In the genomic region with DNA sequence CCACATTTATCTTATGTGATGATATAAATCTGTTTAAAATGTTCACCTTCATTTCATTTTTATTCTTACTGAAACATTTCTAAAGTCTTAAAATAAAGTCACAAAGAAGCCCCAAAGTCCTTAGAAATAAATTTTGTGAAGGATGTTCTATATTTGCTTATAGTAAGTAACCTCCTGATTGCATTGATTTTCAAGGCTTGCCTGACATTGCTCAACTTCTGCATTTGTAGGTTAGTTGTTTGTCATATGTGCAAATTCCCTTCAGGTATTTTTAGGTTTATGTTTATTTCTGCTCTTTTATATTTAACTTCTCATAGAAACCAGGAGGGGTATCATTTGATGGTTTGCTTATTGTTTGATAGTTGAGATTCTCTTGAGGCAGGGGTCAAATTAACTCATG, we compare ENCODE assay signal across 24 cellular contexts.
"Had no signal": no experiment of that assay in that cellular context is flagged by ENCODE, and none has a peak within 500 bp of the region (broad histone marks: within the 10 kb centered on the region; RNA-seq: fewer than 3 reads in every experiment).

No MANE protein-coding gene starts in this region.

- H3K4me1 ChIP-seq: gastrocnemius medialis, heart left ventricle had no signal

- H3K27me3 ChIP-seq: brain microvascular endothelial cell, dorsolateral prefrontal cortex, gastrocnemius medialis, heart left ventricle had no signal

- H3K27ac ChIP-seq: brain microvascular endothelial cell, coronary artery, gastrocnemius medialis, heart left ventricle, VCaP had no signal

- DNase-seq: activated CD4-positive, alpha-beta T cell treated with anti-CD3 and anti-CD28 coated beads for 1 hour; activated CD4-positive, alpha-beta T cell treated with anti-CD3 and anti-CD28 coated beads for 4 hours; activated CD4-positive, alpha-beta T cell treated with anti-CD3 and anti-CD28 coated beads, Interleukin-2, amount 10 ng/mL, durations not matched to agents 7 days and 5 days; activated CD4-positive, alpha-beta T cell treated with anti-CD3 and anti-CD28 coated beads, Interleukin-2, amount 50 U/mL, for 4 hours; activated CD8-positive, alpha-beta memory T cell treated with anti-CD3 and anti-CD28 coated beads for 24 hours; activated CD8-positive, alpha-beta T cell treated with anti-CD3 and anti-CD28 coated beads for 36 hours; activated effector memory CD4-positive, alpha-beta T cell treated with Interleukin-2 at 50 U/mL for 16 hours; activated gamma-delta T cell treated with Interleukin-2 at 50 U/mL for 16 hours; activated naive CD4-positive, alpha-beta T cell treated with anti-CD3 and anti-CD28 coated beads, Interleukin-2, amount 50 U/mL, for 16 hours; activated naive CD4-positive, alpha-beta T cell treated with Interleukin-2 at 50 U/mL for 16 hours; activated T-cell treated with anti-CD3 and anti-CD28 coated beads, Interleukin-2, amount 50 U/mL, for 4 hours; amniotic stem cell; anterior cingulate cortex; brain microvascular endothelial cell; dorsolateral prefrontal cortex; effector memory CD4-positive, alpha-beta T cell; endodermal cell; foreskin fibroblast; gastrocnemius medialis; glutamatergic neuron; heart left ventricle; T-helper 2 cell had no signal

- H3K4me3 ChIP-seq: coronary artery, dorsolateral prefrontal cortex, gastrocnemius medialis, heart left ventricle had no signal

- H3K36me3 ChIP-seq: brain microvascular endothelial cell, gastrocnemius medialis, heart left ventricle had no signal

- H3K9me3 ChIP-seq: gastrocnemius medialis had no signal
